In genomic region chr15:73996939-73997338, GRCh38 we compare ENCODE assay signal across 8 cellular contexts. TPM values are rescaled to one million over a fixed set of nuclear protein-coding genes. Genes with fewer than 3 reads are reported as not detected.
DNase-seq lines count a peak whose midpoint lies in the region; ATAC-seq, FAIRE-seq and TF ChIP-seq lines count a peak whose summit lies in the region.

No MANE protein-coding gene starts in this region.

- no peaks in the 10 kb centered on the region for H3K27me3 ChIP-seq in heart left ventricle
- no peaks in the 10 kb centered on the region for H3K27me3 ChIP-seq in esophagus muscularis mucosa

- TF ChIP-seq EP300 in esophagus muscularis mucosa (IDR thresholded peaks at IDR 0.05), result no peak

- DNase-seq in heart left ventricle, result peak in 1 of 5 donors; percentile 36
- no peak for DNase-seq in cardiac septum (ENCODE audit: low spot score)
- peak; percentile 57 for DNase-seq in SK-MEL-5 (ENCODE audit: low read depth, low spot score)
- DNase-seq in esophagus muscularis mucosa (ENCODE audit: extremely low spot score), result no peak
- DNase-seq in pulmonary artery endothelial cell (ENCODE audit: low read depth, low spot score), result peak; percentile 56
- DNase-seq in DMS 273 treated with DMSO at 0.1 percent for 48 hours (lab: John Stamatoyannopoulos, UW), result no peak
- no peak for DNase-seq in GM12892 (ENCODE audit: insufficient read length)

- in situ Hi-C loops in SK-MEL-5 (cut with HindIII; ENCODE audit: low pct_unique_long_range_greater_than_20kb, low sequenced_read_pairs), result no loop called here

- no peak for TF ChIP-seq POLR2A in heart left ventricle (IDR thresholded peaks at IDR 0.05)
- no peak for TF ChIP-seq POLR2A in esophagus muscularis mucosa (IDR thresholded peaks at IDR 0.05; ENCODE audit: low read depth)
- no peak for TF ChIP-seq POLR2A in GM12892 (IDR thresholded peaks at IDR 0.05; ENCODE audit: low read depth, low read length)

- TF ChIP-seq CTCF in heart left ventricle (IDR thresholded peaks at IDR 0.05) (no peak), esophagus muscularis mucosa (IDR thresholded peaks at IDR 0.05) (peak in 1 of 3 experiments; percentile 4)

- FAIRE-seq in GM12892 (lab: Jason Lieb, UNC), result no peak

- intact Hi-C loops in heart left ventricle (cut with DNase I), result loop anchor here in 5 of 10 donors (2.0 to 5.0 kb wide), 3 partner anchors 14 to 45 kb away; no protein-coding TSS in a partner anchor
- intact Hi-C loops in cardiac septum (cut with DNase I), result no loop called here
- intact Hi-C loops in esophagus muscularis mucosa (cut with DNase I), result no loop called here

- H3K36me3 ChIP-seq in heart left ventricle (peaks cover 0 to 45% (median 39%) of the 10 kb centered on the region in 9 donors), esophagus muscularis mucosa (peaks cover 4 to 35% (median 24%) of the 10 kb centered on the region in 4 donors)

- ATAC-seq in heart left ventricle, result peak in 1 of 4 donors; percentile 2
- no peak for ATAC-seq in GM21360 (IDR thresholded peaks at IDR 0.05; ENCODE audit: unreplicated experiment)

- H3K4me3 ChIP-seq in heart left ventricle, result peak overlapping the region in 11 of 12 donors; percentile 58 to 98 (median 77)
- H3K4me3 ChIP-seq in esophagus muscularis mucosa, result peak overlapping the region; percentile 76 to 93 (median 88)

- H3K9me3 ChIP-seq in heart left ventricle (no peaks in the 10 kb centered on the region), esophagus muscularis mucosa (no peaks in the 10 kb centered on the region)

- H3K4me1 ChIP-seq in heart left ventricle (peaks cover 0 to 86% (median 62%) of the 10 kb centered on the region in 12 donors), esophagus muscularis mucosa (peaks cover 65 to 89% (median 88%) of the 10 kb centered on the region in 4 donors)

- peak overlapping the region; percentile 35 to 97 (median 93) for H3K27ac ChIP-seq in heart left ventricle
- H3K27ac ChIP-seq in esophagus muscularis mucosa (replicated peaks in 1 of 4), result peak overlapping the region; percentile 89 to 97 (median 96)

- WGBS in heart left ventricle, 4 donors, result 32 to 50% (median 43%) methylated on average over 5 of the region's 5 CpGs
- 45% methylated on average over 5 of the region's 5 CpGs for WGBS in esophagus muscularis mucosa

RNA-seq across cellular contexts. Expression of gene PML, which starts 2.4 kb away (rescaled TPM):
- total RNA-seq in heart left ventricle (10 to 100 TPM; 18.4 to 68.7 (median 28.0) TPM), cardiac septum (24.6 TPM), esophagus muscularis mucosa (10 to 100 TPM; 48.0 to 61.6 (median 57.2) TPM), pulmonary artery endothelial cell (28.4 and 30.4 TPM in 2 replicates)
- 10 to 100 TPM; 17.0 to 20.8 TPM for polyA plus RNA-seq in heart left ventricle
- total RNA-seq in SK-MEL-5 (2014; rRNA removed; shearing (Covaris generic)), result 8.7 and 9.3 TPM in 2 replicates
- polyA plus RNA-seq in SK-MEL-5 (2015; cell fraction: cytosol; rRNA removed), result 31.0 and 49.5 TPM in 2 replicates
- polyA plus RNA-seq in SK-MEL-5 (2015; cell fraction: nucleus; rRNA removed), result 39.3 and 53.3 TPM in 2 replicates
- 23.5 TPM for polyA plus RNA-seq in GM12892 (2012; ENCODE audit: missing spikeins)

RNA-seq across cellular contexts. Expression of gene STOML1, which starts 4.8 kb away (rescaled TPM):
- 10 to 100 TPM; 25.0 to 41.1 (median 27.4) TPM for total RNA-seq in heart left ventricle
- polyA plus RNA-seq in heart left ventricle, result 10 to 100 TPM; 27.7 to 38.9 TPM
- 32.1 TPM for total RNA-seq in cardiac septum
- 7.8 and 8.0 TPM in 2 replicates for total RNA-seq in SK-MEL-5 (2014; rRNA removed; shearing (Covaris generic))
- 11.4 and 11.8 TPM in 2 replicates for polyA plus RNA-seq in SK-MEL-5 (2015; cell fraction: cytosol; rRNA removed)
- 7.7 and 21.0 TPM in 2 replicates for polyA plus RNA-seq in SK-MEL-5 (2015; cell fraction: nucleus; rRNA removed)
- 10 to 100 TPM in 2 of 4 donors, 1 to 10 TPM in 2; 7.9 to 25.4 (median 14.9) TPM for total RNA-seq in esophagus muscularis mucosa
- total RNA-seq in pulmonary artery endothelial cell, result 9.1 and 14.8 TPM in 2 replicates
- polyA plus RNA-seq in GM12892 (2012; ENCODE audit: missing spikeins), result 5.9 TPM

Comparison
In these comparisons a context has a peak if more than half of its experiments do, and no peak if none do; other contexts are left out.
1. DNase-seq: peak in SK-MEL-5 (single experiment) and pulmonary artery endothelial cell (single experiment); none in cardiac septum (single experiment), esophagus muscularis mucosa (single experiment), DMS 273 treated with DMSO at 0.1 percent for 48 hours (single experiment) and GM12892 (single experiment).